In genomic region chr5:157049605-157050004, GRCh38 we compare ENCODE assay signal across 12 cellular contexts. TPM values are rescaled to one million over a fixed set of nuclear protein-coding genes. Genes with fewer than 3 reads are reported as not detected.
DNase-seq lines count a peak whose midpoint lies in the region; ATAC-seq and TF ChIP-seq lines count a peak whose summit lies in the region.
"Had no signal": no experiment of that assay in that cellular context is flagged by ENCODE, and none has a peak within 500 bp of the region (broad histone marks: within the 10 kb centered on the region; RNA-seq: fewer than 3 reads in every experiment).

No MANE protein-coding gene starts in this region.

- H3K4me3 Mint-ChIP-seq in HFFc6 = peak overlapping the region; percentile 23
- H3K4me3 Mint-ChIP-seq in activated naive CD8-positive, alpha-beta T cell treated with anti-CD3 and anti-CD28 coated beads, Interleukin-2, amount 10 ng/mL, durations not matched to agents 7 days and 5 days = peak overlapping the region; percentile 78
- H3K4me3 Mint-ChIP-seq in naive thymus-derived CD4-positive, alpha-beta T cell = peak overlapping the region; percentile 81 to 92 (median 88)
- no peak overlapping the region for H3K4me3 Mint-ChIP-seq in stimulated activated memory B cell treated with anti-CD40 and anti-IgM and Interleukin-4, amounts not matched to agents 10 μg/mL and 1 μg/mL and 100 μg/mL, for 72 hours

- no peaks in the 10 kb centered on the region for H3K27me3 ChIP-seq in naive thymus-derived CD4-positive, alpha-beta T cell (ENCODE audit: control insufficient read depth in 2 of 2, insufficient read depth in 2 of 2, low read length in 2 of 2)

- POLR2A ChIA-PET in activated naive CD8-positive, alpha-beta T cell treated with anti-CD3 and anti-CD28 coated beads, Interleukin-2, amount 10 ng/mL, durations not matched to agents 7 days and 5 days (lab: Charles Lee) = interaction anchor here (1.1 to 2.1 kb wide), 3 partner anchors 26 to 93 kb away, joined by 3 to 7 read pairs (median 3); partner anchors contain the start of gene MED7
- POLR2A ChIA-PET in naive thymus-derived CD4-positive, alpha-beta T cell (lab: Charles Lee) = interaction anchor here (1.6 kb wide), 1 partner anchor 93 kb away, joined by 4 read pairs; the partner anchor contains the start of gene MED7

- peak overlapping the region; percentile 49 for H3K4me3 ChIP-seq in naive thymus-derived CD4-positive, alpha-beta T cell (ENCODE audit: low read length)

- DNase-seq in Caki2 (ENCODE audit: low read depth) (peak; percentile 63), HFFc6 (no peak), Right ventricle myocardium inferior (ENCODE audit: missing footprints) (no peak), DMS 273 (lab: John Stamatoyannopoulos, UW; ENCODE audit: unreplicated experiment) (no peak)
- no peak for DNase-seq in activated naive CD8-positive, alpha-beta T cell treated with anti-CD3 and anti-CD28 coated beads, Interleukin-2, amount 10 ng/mL, durations not matched to agents 7 days and 5 days
- no peak for DNase-seq in naive thymus-derived CD4-positive, alpha-beta T cell
- DNase-seq: NCI-H187, occipital lobe, WERI-Rb-1 had no signal

- no peak overlapping the region for H3K27ac Mint-ChIP-seq in HFFc6
- H3K27ac Mint-ChIP-seq in activated naive CD8-positive, alpha-beta T cell treated with anti-CD3 and anti-CD28 coated beads, Interleukin-2, amount 10 ng/mL, durations not matched to agents 7 days and 5 days = peak overlapping the region; percentile 76
- H3K27ac Mint-ChIP-seq in naive thymus-derived CD4-positive, alpha-beta T cell = peak overlapping the region; percentile 87 to 97 (median 93)
- H3K27ac Mint-ChIP-seq in stimulated activated memory B cell treated with anti-CD40 and anti-IgM and Interleukin-4, amounts not matched to agents 10 μg/mL and 1 μg/mL and 100 μg/mL, for 72 hours = no peak overlapping the region

- H3K9me3 ChIP-seq in naive thymus-derived CD4-positive, alpha-beta T cell (ENCODE audit: control insufficient read depth in 2 of 3, low read length in 3 of 3) = no peaks in the 10 kb centered on the region

- TF ChIP-seq CTCF in HFFc6 (IDR thresholded peaks at IDR 0.05) = no peak

- ATAC-seq in activated naive CD8-positive, alpha-beta T cell treated with anti-CD3 and anti-CD28 coated beads, Interleukin-2, amount 10 ng/mL, durations not matched to agents 7 days and 5 days (ENCODE audit: low read depth) = no peak
- no peak for ATAC-seq in naive thymus-derived CD4-positive, alpha-beta T cell
- ATAC-seq in stimulated activated memory B cell treated with anti-CD40 and anti-IgM and Interleukin-4, amounts not matched to agents 10 μg/mL and 1 μg/mL and 100 μg/mL, for 72 hours = no peak
- no peak for ATAC-seq in GM18520 (IDR thresholded peaks at IDR 0.05; ENCODE audit: unreplicated experiment)
- no peak for ATAC-seq in Right ventricle myocardium inferior

- H3K4me1 Mint-ChIP-seq in HFFc6 (ENCODE audit: low read depth) = 0 out of 2 replicates have a peak, but pooled peaks cover 4% of the 10 kb centered on the region
- peaks cover 25% of the 10 kb centered on the region for H3K4me1 Mint-ChIP-seq in activated naive CD8-positive, alpha-beta T cell treated with anti-CD3 and anti-CD28 coated beads, Interleukin-2, amount 10 ng/mL, durations not matched to agents 7 days and 5 days
- H3K4me1 Mint-ChIP-seq in naive thymus-derived CD4-positive, alpha-beta T cell = peaks cover 16 to 79% (median 66%) of the 10 kb centered on the region in 7 donors
- peaks cover 8% of the 10 kb centered on the region for H3K4me1 Mint-ChIP-seq in stimulated activated memory B cell treated with anti-CD40 and anti-IgM and Interleukin-4, amounts not matched to agents 10 μg/mL and 1 μg/mL and 100 μg/mL, for 72 hours

- no peaks in the 10 kb centered on the region for H3K36me3 ChIP-seq in naive thymus-derived CD4-positive, alpha-beta T cell (ENCODE audit: control insufficient read depth in 2 of 3, insufficient read depth in 3 of 3, low read length in 3 of 3)
- H3K36me3 ChIP-seq: WERI-Rb-1 had no signal

- H3K9me3 Mint-ChIP-seq in HFFc6 = peaks cover 12% of the 10 kb centered on the region
- peaks cover 5% of the 10 kb centered on the region for H3K9me3 Mint-ChIP-seq in activated naive CD8-positive, alpha-beta T cell treated with anti-CD3 and anti-CD28 coated beads, Interleukin-2, amount 10 ng/mL, durations not matched to agents 7 days and 5 days
- H3K9me3 Mint-ChIP-seq in naive thymus-derived CD4-positive, alpha-beta T cell = peaks cover 0 to 8% (median 0%) of the 10 kb centered on the region in 11 donors
- H3K9me3 Mint-ChIP-seq in stimulated activated memory B cell treated with anti-CD40 and anti-IgM and Interleukin-4, amounts not matched to agents 10 μg/mL and 1 μg/mL and 100 μg/mL, for 72 hours = no peaks in the 10 kb centered on the region

- in situ Hi-C loops in Caki2 (cut with HindIII; ENCODE audit: low pct_unique_long_range_greater_than_20kb, low sequenced_read_pairs) = no loop called here

- intact Hi-C loops in naive thymus-derived CD4-positive, alpha-beta T cell (cut with micrococcal nuclease) = loop anchor here in 1 of 2 donors (1.0 to 2.0 kb wide), 2 partner anchors 21 to 93 kb away; partner anchors contain the start of gene MED7
- intact Hi-C loops in Right ventricle myocardium inferior (cut with DNase I) = no loop called here

- H3K27ac ChIP-seq in naive thymus-derived CD4-positive, alpha-beta T cell (ENCODE audit: low read depth, low read length) = peak overlapping the region; percentile 53
- H3K27ac ChIP-seq: epithelial cell of prostate, WERI-Rb-1 had no signal

- H3K36me3 Mint-ChIP-seq in HFFc6 (ENCODE audit: low read depth) = no peaks in the 10 kb centered on the region
- peaks cover 50% of the 10 kb centered on the region for H3K36me3 Mint-ChIP-seq in activated naive CD8-positive, alpha-beta T cell treated with anti-CD3 and anti-CD28 coated beads, Interleukin-2, amount 10 ng/mL, durations not matched to agents 7 days and 5 days
- H3K36me3 Mint-ChIP-seq in naive thymus-derived CD4-positive, alpha-beta T cell = peaks cover 4 to 59% (median 12%) of the 10 kb centered on the region in 5 donors
- no peaks in the 10 kb centered on the region for H3K36me3 Mint-ChIP-seq in stimulated activated memory B cell treated with anti-CD40 and anti-IgM and Interleukin-4, amounts not matched to agents 10 μg/mL and 1 μg/mL and 100 μg/mL, for 72 hours

- H3K27me3 Mint-ChIP-seq in HFFc6 (ENCODE audit: insufficient read depth) = peaks cover 1% of the 10 kb centered on the region; the same call in 1 of the 2 replicates
- no peaks in the 10 kb centered on the region for H3K27me3 Mint-ChIP-seq in activated naive CD8-positive, alpha-beta T cell treated with anti-CD3 and anti-CD28 coated beads, Interleukin-2, amount 10 ng/mL, durations not matched to agents 7 days and 5 days
- no peaks in the 10 kb centered on the region for H3K27me3 Mint-ChIP-seq in naive thymus-derived CD4-positive, alpha-beta T cell
- no peaks in the 10 kb centered on the region for H3K27me3 Mint-ChIP-seq in stimulated activated memory B cell treated with anti-CD40 and anti-IgM and Interleukin-4, amounts not matched to agents 10 μg/mL and 1 μg/mL and 100 μg/mL, for 72 hours

- CTCF ChIA-PET in naive thymus-derived CD4-positive, alpha-beta T cell (lab: Charles Lee) = no interaction called here

- peaks cover 0 to 28% of the 10 kb centered on the region in 2 donors for H3K4me1 ChIP-seq in naive thymus-derived CD4-positive, alpha-beta T cell (ENCODE audit: control insufficient read depth in 2 of 2, insufficient read depth in 2 of 2, low read length in 2 of 2)

RNA-seq across cellular contexts. Expression of gene HAVCR1, which starts 9.3 kb away (rescaled TPM):
- total RNA-seq in Caki2 (2014; rRNA removed; shearing (Covaris generic); ENCODE audit: low replicate concordance) = 54.8 and 62.9 TPM in 2 replicates
- total RNA-seq in HFFc6 (2021; fragmentation: NEBNext Ultra II Directional; extraction: Animal tissue kit (Norgen Biotek cat#: 25700)) = not detected
- 1 to 10 TPM; 3.4 to 4.1 TPM for total RNA-seq in activated naive CD8-positive, alpha-beta T cell treated with anti-CD3 and anti-CD28 coated beads, Interleukin-2, amount 10 ng/mL, durations not matched to agents 7 days and 5 days
- total RNA-seq in naive thymus-derived CD4-positive, alpha-beta T cell = 10 to 100 TPM in 2 of 5 experiments, 1 to 10 TPM in 3; 5.1 to 32.3 (median 9.1) TPM
- 1 to 10 TPM; 2.1 to 4.6 TPM for polyA plus RNA-seq in naive thymus-derived CD4-positive, alpha-beta T cell
- total RNA-seq in Right ventricle myocardium inferior = not detected

RNA-seq across cellular contexts. Expression of gene HAVCR2, which starts 59.2 kb away (rescaled TPM):
- not detected in 2 replicates for total RNA-seq in Caki2 (2014; rRNA removed; shearing (Covaris generic); ENCODE audit: low replicate concordance)
- under 1 TPM in 1 of 6 experiments, not detected in 5; 0.07 TPM for total RNA-seq in HFFc6 (2021; fragmentation: NEBNext Ultra II Directional; extraction: Animal tissue kit (Norgen Biotek cat#: 25700))
- 10 to 100 TPM; 73.8 to 76.9 TPM for total RNA-seq in activated naive CD8-positive, alpha-beta T cell treated with anti-CD3 and anti-CD28 coated beads, Interleukin-2, amount 10 ng/mL, durations not matched to agents 7 days and 5 days
- 100 to 1,000 TPM in 1 of 5 experiments, 10 to 100 TPM in 1, 1 to 10 TPM in 3; 5.1 to 110 (median 5.5) TPM for total RNA-seq in naive thymus-derived CD4-positive, alpha-beta T cell
- 1 to 10 TPM; 2.2 to 4.7 TPM for polyA plus RNA-seq in naive thymus-derived CD4-positive, alpha-beta T cell
- total RNA-seq in Right ventricle myocardium inferior = 3.5 TPM

Comparison
In these comparisons a context has a peak if more than half of its experiments do, and no peak if none do; other contexts are left out.
1. H3K27ac Mint-ChIP-seq: peak in activated naive CD8-positive, alpha-beta T cell treated with anti-CD3 and anti-CD28 coated beads, Interleukin-2, amount 10 ng/mL, durations not matched to agents 7 days and 5 days (single experiment) and naive thymus-derived CD4-positive, alpha-beta T cell (9 of 9); none in HFFc6 (single experiment) and stimulated activated memory B cell treated with anti-CD40 and anti-IgM and Interleukin-4, amounts not matched to agents 10 μg/mL and 1 μg/mL and 100 μg/mL, for 72 hours (single experiment).